Comparison of ENCODE assay signal across 10 cellular contexts in genomic region chr12:38775457-38775856, GRCh38.
DNase-seq lines count a peak whose midpoint lies in the region; ATAC-seq and TF ChIP-seq lines count a peak whose summit lies in the region.
"Had no signal": no experiment of that assay in that cellular context is flagged by ENCODE, and none has a peak within 500 bp of the region (broad histone marks: within the 10 kb centered on the region; RNA-seq: fewer than 3 reads in every experiment).

No MANE protein-coding gene starts in this region.

- no peaks in the 10 kb centered on the region for H3K4me1 ChIP-seq in right atrium auricular region
- H3K4me1 ChIP-seq: adrenal gland had no signal

- H3K36me3 ChIP-seq in right atrium auricular region: no peaks in the 10 kb centered on the region
- H3K36me3 ChIP-seq: adrenal gland had no signal

- H3K27me3 ChIP-seq in right atrium auricular region: no peaks in the 10 kb centered on the region
- H3K27me3 ChIP-seq: adrenal gland had no signal

- ATAC-seq in GM19043 (IDR thresholded peaks at IDR 0.05; ENCODE audit: low read depth, unreplicated experiment) (peak; percentile 88), HG02623 (IDR thresholded peaks at IDR 0.05; ENCODE audit: unreplicated experiment) (peak; percentile 89), HG03439 (IDR thresholded peaks at IDR 0.05; ENCODE audit: unreplicated experiment) (peak; percentile 89)

- DNase-seq in GM12865 (ENCODE audit: low read depth): peak; percentile 83
- no peak for DNase-seq in NCI-H2171 treated with DMSO at 0.1 percent for 48 hours (lab: John Stamatoyannopoulos, UW)
- no peak for DNase-seq in C1 segment of cervical spinal cord (lab: John Stamatoyannopoulos, UW)
- DNase-seq in right atrium auricular region (ENCODE audit: low spot score): no peak
- DNase-seq in NCI-H510A (lab: John Stamatoyannopoulos, UW): no peak
- DNase-seq: adrenal gland, NCI-H1930 had no signal

- no peaks in the 10 kb centered on the region for H3K9me3 ChIP-seq in right atrium auricular region
- H3K9me3 ChIP-seq: adrenal gland had no signal

- H3K27ac ChIP-seq in right atrium auricular region: no peak overlapping the region
- H3K27ac ChIP-seq: adrenal gland had no signal

- TF ChIP-seq CTCF in GM12865 (IDR thresholded peaks at IDR 0.05; ENCODE audit: insufficient read depth, low read depth, low read length, missing control alignments) (no peak), right atrium auricular region (IDR thresholded peaks at IDR 0.05) (no peak)

- H3K4me3 ChIP-seq in GM12865 (ENCODE audit: low read depth, low read length): 0 out of 2 replicates have a peak overlapping the region, but pooled peaks have one; percentile 8
- no peak overlapping the region for H3K4me3 ChIP-seq in right atrium auricular region
- H3K4me3 ChIP-seq: adrenal gland had no signal
